20 cellular contexts compared by ENCODE assay signal in genomic region chr4:106497271-106497670, GRCh38.
"Had no signal": no experiment of that assay in that cellular context is flagged by ENCODE, and none has a peak within 500 bp of the region (broad histone marks: within the 10 kb centered on the region; RNA-seq: fewer than 3 reads in every experiment).

No MANE protein-coding gene starts in this region.

- H3K36me3 ChIP-seq: esophagus squamous epithelium, gastroesophageal sphincter, left ventricle myocardium inferior, neural progenitor cell, ovary, right atrium auricular region, sigmoid colon, suprapubic skin, thyroid gland had no signal

- H3K27me3 ChIP-seq: esophagus squamous epithelium, gastroesophageal sphincter, neural progenitor cell, ovary, right atrium auricular region, sigmoid colon, suprapubic skin, thyroid gland had no signal

- H2AFZ ChIP-seq: neural progenitor cell had no signal

- H3K4me2 ChIP-seq: neural progenitor cell had no signal

- H3K27ac ChIP-seq: esophagus squamous epithelium, gastroesophageal sphincter, left ventricle myocardium inferior, neural progenitor cell, ovary, right atrium auricular region, sigmoid colon, suprapubic skin, thyroid gland had no signal

- H3K4me3 ChIP-seq: esophagus squamous epithelium, gastroesophageal sphincter, left ventricle myocardium inferior, lung, neural progenitor cell, ovary, right atrium auricular region, sigmoid colon, suprapubic skin, thyroid gland had no signal

- H3K9me3 ChIP-seq: esophagus squamous epithelium, gastroesophageal sphincter, left ventricle myocardium inferior, ovary, right atrium auricular region, sigmoid colon, suprapubic skin, thyroid gland had no signal

- H3K4me1 ChIP-seq: esophagus squamous epithelium, gastroesophageal sphincter, left ventricle myocardium inferior, neural progenitor cell, sigmoid colon, suprapubic skin, thyroid gland had no signal

- DNase-seq: cortex of kidney; effector memory CD4-positive, alpha-beta T cell; esophagus squamous epithelium; glutamatergic neuron; left cardiac atrium; left ventricle myocardium inferior; mesenchymal stem cell; midbrain; nucleus accumbens; ovary; sigmoid colon; small intestine; stimulated activated CD4-positive, alpha-beta T cell treated with anti-CD3 and anti-CD28 coated beads, Interleukin-12 subunit alpha, Interleukin-12 subunit beta, amount 100 ng/mL, for 4 hours; stimulated activated naive CD8-positive, alpha-beta T cell treated with anti-CD3 and anti-CD28 coated beads, Interleukin-15, Interleukin-2, amounts not matched to agents 100 U/mL and 50 U/mL, for 24 hours; thyroid gland had no signal

- H3K9ac ChIP-seq: neural progenitor cell had no signal
